Comparison of ENCODE assay signal across 1 cellular context in genomic region chr2:112584134-112584890, GRCh38.
TF ChIP-seq lines count a peak whose summit lies in the region.

TSS of gene CHCHD5 (plus strand) at chr2:112584609. CDS start at chr2:112584648, 39 bp downstream.

TF ChIP-seq in HepG2, 621 proteins besides CTCF, POLR2A, EP300 and RAD21 (continued from another document and continues in another):
- TF ChIP-seq ZNF407 (CRISPR knock-in tag; IDR thresholded peaks at IDR 0.05; ENCODE audit: not compliant biosample characterization) (peak; percentile 57), ZNF280B (CRISPR knock-in tag; IDR thresholded peaks at IDR 0.05; ENCODE audit: borderline replicate concordance) (peak; percentile 91), ZFP36L2 (CRISPR knock-in tag; IDR thresholded peaks at IDR 0.05) (peak; percentile 57; the same call in 1 of the 2 replicates), ELF1 (CRISPR knock-in tag; IDR thresholded peaks at IDR 0.05) (peak; percentile 100), THAP8 (CRISPR knock-in tag; IDR thresholded peaks at IDR 0.05; ENCODE audit: borderline replicate concordance) (peak; percentile 90; the same call in 1 of the 2 replicates), MAZ (IDR thresholded peaks at IDR 0.05; ENCODE audit: borderline replicate concordance, low read depth, low read length) (peak; percentile 64; the same call in 1 of the 2 replicates), MAZ (CRISPR knock-in tag; IDR thresholded peaks at IDR 0.05; ENCODE audit: low read depth) (no peak), HNF1B (CRISPR knock-in tag; IDR thresholded peaks at IDR 0.05) (peak; percentile 93), RXRB (CRISPR knock-in tag; IDR thresholded peaks at IDR 0.05; ENCODE audit: borderline replicate concordance) (peak; percentile 27; the same call in 1 of the 2 replicates), GABPB1 (CRISPR knock-in tag; IDR thresholded peaks at IDR 0.05) (peak; percentile 99), NR2F1 (CRISPR knock-in tag; IDR thresholded peaks at IDR 0.05) (0 out of 4 replicates have a peak, but pooled peaks of 1 of the 2 experiments have one; percentile 5), ZNF678 (CRISPR knock-in tag; IDR thresholded peaks at IDR 0.05) (no peak), ZFP36L1 (CRISPR knock-in tag; IDR thresholded peaks at IDR 0.05) (no peak), SIN3A (IDR thresholded peaks at IDR 0.05; ENCODE audit: borderline replicate concordance, low read depth, low read length) (peak; percentile 89; the same call in 1 of the 2 replicates), ZNF740 (CRISPR knock-in tag; IDR thresholded peaks at IDR 0.05) (no peak), EZH2 (conservative IDR thresholded peaks at IDR 0.05; ENCODE audit: low read depth, low read length) (no peak), NFATC3 (CRISPR knock-in tag; IDR thresholded peaks at IDR 0.05) (no peak; the same call in 1 of the 2 replicates), ZNF704 (CRISPR knock-in tag; IDR thresholded peaks at IDR 0.05; ENCODE audit: borderline replicate concordance) (peak; percentile 61; the same call in 1 of the 2 replicates), XRCC5 (optimal IDR thresholded peaks at IDR 0.05; ENCODE audit: low read length) (peak; percentile 70), ZNF850 (CRISPR knock-in tag; conservative IDR thresholded peaks at IDR 0.05) (peak; percentile 93; the same call in 1 of the 2 replicates), GMEB2 (CRISPR knock-in tag; IDR thresholded peaks at IDR 0.05; ENCODE audit: low read depth) (peak; percentile 50; the same call in 1 of the 2 replicates), ETV6 (CRISPR knock-in tag; conservative IDR thresholded peaks at IDR 0.05) (peak; percentile 98), REXO4 (CRISPR knock-in tag; IDR thresholded peaks at IDR 0.05; ENCODE audit: borderline replicate concordance) (no peak), MTERF4 (CRISPR knock-in tag; IDR thresholded peaks at IDR 0.05) (peak; percentile 96), FOXK1 (CRISPR knock-in tag; IDR thresholded peaks at IDR 0.05; ENCODE audit: borderline replicate concordance, low read depth) (peak; percentile 92), ZNF543 (CRISPR knock-in tag; IDR thresholded peaks at IDR 0.05) (peak; percentile 87), FOXC1 (CRISPR knock-in tag; IDR thresholded peaks at IDR 0.05; ENCODE audit: borderline replicate concordance) (peak; percentile 85), ZNF772 (CRISPR knock-in tag; IDR thresholded peaks at IDR 0.05) (peak; percentile 63), MAFG (CRISPR knock-in tag; IDR thresholded peaks at IDR 0.05) (no peak), XBP1 (CRISPR knock-in tag; IDR thresholded peaks at IDR 0.05) (no peak; the same call in 1 of the 2 replicates), ZNF660 (CRISPR knock-in tag; IDR thresholded peaks at IDR 0.05; ENCODE audit: borderline replicate concordance, low read depth) (no peak), KLF9 (CRISPR knock-in tag; IDR thresholded peaks at IDR 0.05; ENCODE audit: low read depth) (no peak; the same call in 1 of the 2 replicates), ZC3H13 (CRISPR knock-in tag; IDR thresholded peaks at IDR 0.05) (peak; percentile 39), NFRKB (IDR thresholded peaks at IDR 0.05) (peak; percentile 91), ZNF280D (CRISPR knock-in tag; IDR thresholded peaks at IDR 0.05) (no peak), SRSF4 (IDR thresholded peaks at IDR 0.05; ENCODE audit: low read depth, low read length, poor library complexity, severe bottlenecking) (no peak), CBX1 (IDR thresholded peaks at IDR 0.05; ENCODE audit: low read depth) (peak; percentile 20), ZNF839 (CRISPR knock-in tag; IDR thresholded peaks at IDR 0.05; ENCODE audit: borderline replicate concordance) (0 out of 2 replicates have a peak, but pooled peaks have one; percentile 65), GTF3A (CRISPR knock-in tag; conservative IDR thresholded peaks at IDR 0.05) (peak; percentile 96; the same call in 1 of the 2 replicates), EED (CRISPR knock-in tag; IDR thresholded peaks at IDR 0.05) (peak; percentile 33; the same call in 1 of the 2 replicates), MYNN (CRISPR knock-in tag; IDR thresholded peaks at IDR 0.05; ENCODE audit: low read depth) (peak; percentile 61; the same call in 1 of the 2 replicates), MIER3 (CRISPR knock-in tag; IDR thresholded peaks at IDR 0.05; ENCODE audit: borderline replicate concordance) (peak; percentile 77; the same call in 1 of the 2 replicates), ZNF160 (CRISPR knock-in tag; IDR thresholded peaks at IDR 0.05) (no peak), AKAP8 (CRISPR knock-in tag; IDR thresholded peaks at IDR 0.05) (0 out of 2 replicates have a peak, but pooled peaks have one; percentile 32)
